20 cellular contexts compared by ENCODE assay signal in genomic region chr9:111795557-111795839, GRCh38. TPM values are rescaled to one million over a fixed set of nuclear protein-coding genes. Genes with fewer than 3 reads are reported as not detected.
A peak's percentile ranks its signal among the peaks of the same experiment; 100 is the strongest.
DNase-seq lines count a peak whose midpoint lies in the region; ATAC-seq, FAIRE-seq and TF ChIP-seq lines count a peak whose summit lies in the region.
"Had no signal": no experiment of that assay in that cellular context is flagged by ENCODE, and none has a peak within 500 bp of the region (broad histone marks: within the 10 kb centered on the region; RNA-seq: fewer than 3 reads in every experiment).

No MANE protein-coding gene starts in this region.

- H4K20me1 ChIP-seq in HCT116 (ENCODE audit: insufficient read depth) (no peaks in the 10 kb centered on the region), mammary epithelial cell (ENCODE audit: insufficient read depth, low read length) (no peaks in the 10 kb centered on the region)

- no peak for FAIRE-seq in GM12892 (lab: Jason Lieb, UNC)
- FAIRE-seq: G401.6, H54 had no signal

- H3K9me3 ChIP-seq in HCT116 (ENCODE audit: control insufficient read depth in 1 of 2, insufficient read depth in 1 of 2, low read depth in 1 of 2, low read length in 2 of 2), result no peaks in the 10 kb centered on the region
- no peaks in the 10 kb centered on the region for H3K9me3 ChIP-seq in mammary epithelial cell (replicated peaks; ENCODE audit: insufficient read depth, low read length)
- no peaks in the 10 kb centered on the region for H3K9me3 ChIP-seq in esophagus squamous epithelium
- H3K9me3 ChIP-seq in neutrophil, result no peaks in the 10 kb centered on the region
- H3K9me3 ChIP-seq: BE2C had no signal

- H3K79me2 ChIP-seq in HCT116 (ENCODE audit: insufficient read depth, low read length), result peaks cover 3% of the 10 kb centered on the region; the same call in 1 of the 2 replicates
- no peaks in the 10 kb centered on the region for H3K79me2 ChIP-seq in mammary epithelial cell (ENCODE audit: insufficient read depth, low read length)

- no TSS peak for BruUV-seq in HCT116 (replicated peaks; lab: Mats Ljungman, UMichigan)
- BruUV-seq in mammary epithelial cell (replicated peaks; lab: Mats Ljungman, UMichigan), result no TSS peak

- intact Hi-C loops in HCT116 (cut with micrococcal nuclease), result no loop called here
- intact Hi-C loops in mammary epithelial cell (cut with micrococcal nuclease), result no loop called here
- intact Hi-C loops in esophagus squamous epithelium (cut with DNase I), result no loop called here
- intact Hi-C loops in head of caudate nucleus (cut with DNase I), result no loop called here

- H3K27me3 ChIP-seq in HCT116 (ENCODE audit: insufficient read depth, low read length) (no peaks in the 10 kb centered on the region), mammary epithelial cell (ENCODE audit: insufficient read depth, low read length) (no peaks in the 10 kb centered on the region), esophagus squamous epithelium (no peaks in the 10 kb centered on the region), neutrophil (no peaks in the 10 kb centered on the region)
- H3K27me3 ChIP-seq: BE2C had no signal

- dilution Hi-C loops in mammary epithelial cell (cut with HindIII; ENCODE audit: low sequenced_read_pairs), result no loop called here

- H3K4me1 ChIP-seq in HCT116 (ENCODE audit: control insufficient read depth in 1 of 2, insufficient read depth in 2 of 2, low read length in 2 of 2), result peaks cover 0 to 8% of the 10 kb centered on the region in 2 experiments; a peak in 2 of 4 replicates
- no peaks in the 10 kb centered on the region for H3K4me1 ChIP-seq in mammary epithelial cell (ENCODE audit: insufficient read depth, low read length)
- peaks cover 0 to 11% (median 0%) of the 10 kb centered on the region in 3 donors for H3K4me1 ChIP-seq in esophagus squamous epithelium
- H3K4me1 ChIP-seq in neutrophil (ENCODE audit: control insufficient read depth in 1 of 2, insufficient read depth in 1 of 2, low read depth in 1 of 2, low read length in 1 of 2), result peaks cover 20 to 68% of the 10 kb centered on the region in 2 experiments
- H3K4me1 ChIP-seq: BE2C had no signal

- DNase-seq in HCT116 (ENCODE audit: low read depth, low spot score) (no peak), mammary epithelial cell (peak; percentile 11), esophagus squamous epithelium (lab: John Stamatoyannopoulos, UW) (no peak), head of caudate nucleus (no peak), NCI-H146 (lab: John Stamatoyannopoulos, UW) (no peak), GM12892 (ENCODE audit: insufficient read length) (no peak)
- DNase-seq: BE2C; C1 segment of cervical spinal cord; CD4-positive, CD25-positive, alpha-beta regulatory T cell; CD8-positive, alpha-beta memory T cell; COR-L47; HCEC 1CT; HFFc6 had no signal

- H3K9ac ChIP-seq in HCT116 (ENCODE audit: low read length) (peak overlapping the region; percentile 61), mammary epithelial cell (ENCODE audit: insufficient read depth, low read length) (no peak overlapping the region)

- in situ Hi-C loops in mammary epithelial cell (cut with MboI; ENCODE audit: low sequenced_read_pairs in 2 of 2), result no loop called here

- no peak for TF ChIP-seq RAD21 in HCT116 (IDR thresholded peaks at IDR 0.05; ENCODE audit: low read depth)

- H3K4me3 ChIP-seq in HCT116 (replicated peaks in 1 of 2; ENCODE audit: low read depth in 1 of 2, low read length in 2 of 2) (peak overlapping the region; percentile 55 to 61), mammary epithelial cell (replicated peaks in 1 of 3; ENCODE audit: insufficient read depth in 1 of 3, low read depth in 2 of 3, low read length in 3 of 3) (no peak overlapping the region), esophagus squamous epithelium (peak overlapping the region in 2 of 4 donors; percentile 27 to 48), neutrophil (ENCODE audit: low read depth in 1 of 2, low read length in 1 of 2) (no peak overlapping the region)
- H3K4me3 ChIP-seq: GM23338 had no signal

- H3K36me3 ChIP-seq in HCT116 (ENCODE audit: control insufficient read depth in 1 of 2, insufficient read depth in 2 of 2, low read length in 2 of 2), result no peaks in the 10 kb centered on the region
- no peaks in the 10 kb centered on the region for H3K36me3 ChIP-seq in mammary epithelial cell (ENCODE audit: insufficient read depth, low read length)
- no peaks in the 10 kb centered on the region for H3K36me3 ChIP-seq in esophagus squamous epithelium
- H3K36me3 ChIP-seq in neutrophil, result no peaks in the 10 kb centered on the region
- H3K36me3 ChIP-seq: BE2C had no signal

- H3K4me2 ChIP-seq in HCT116 (ENCODE audit: low read length), result peak overlapping the region; percentile 75
- no peak overlapping the region for H3K4me2 ChIP-seq in mammary epithelial cell (ENCODE audit: insufficient read depth, low read depth, low read length)
- H3K4me2 ChIP-seq: GM23338 had no signal

- no peak overlapping the region for H2AFZ ChIP-seq in HCT116 (ENCODE audit: low read depth, low read length, poor library complexity, severe bottlenecking)
- no peak overlapping the region for H2AFZ ChIP-seq in mammary epithelial cell (ENCODE audit: low read depth, low read length)
- H2AFZ ChIP-seq: GM23338 had no signal

- H3K9me2 ChIP-seq in HCT116 (ENCODE audit: insufficient read depth), result no peaks in the 10 kb centered on the region

- H3K27ac ChIP-seq in HCT116 (ENCODE audit: low read depth, low read length) (peak overlapping the region; percentile 64; the same call in 1 of the 2 replicates), mammary epithelial cell (ENCODE audit: insufficient read depth, low read depth, low read length) (no peak overlapping the region), esophagus squamous epithelium (peak overlapping the region; percentile 68 to 83 (median 78)), neutrophil (peak overlapping the region; percentile 15)
- H3K27ac ChIP-seq: HL-60 had no signal

- ATAC-seq in HCT116, result no peak
- ATAC-seq: GM23338 had no signal

- POLR2A ChIA-PET in HCT116 (lab: Charles Lee), result no interaction called here

- TF ChIP-seq CTCF in HCT116 (IDR thresholded peaks at IDR 0.05 in 2 of 3, conservative IDR thresholded peaks at IDR 0.05 in 1 of 3; ENCODE audit: borderline replicate concordance in 1 of 3, insufficient read depth in 1 of 3, low read depth in 2 of 3, low read length in 2 of 3) (no peak), mammary epithelial cell (conservative IDR thresholded peaks at IDR 0.05 in 1 of 2, IDR thresholded peaks at IDR 0.05 in 1 of 2; ENCODE audit: extremely low read depth in 1 of 2, insufficient read depth in 1 of 2, low read depth in 1 of 2, low read length in 2 of 2) (no peak), esophagus squamous epithelium (IDR thresholded peaks at IDR 0.05) (no peak), neutrophil (IDR thresholded peaks at IDR 0.05) (no peak)

- 79% methylated on average over 2 of the region's 2 CpGs for WGBS in mammary epithelial cell (ENCODE audit: low coverage, missing lambda C conversion rate)
- 23 to 50% methylated on average over 2 of the region's 2 CpGs for WGBS in esophagus squamous epithelium, 2 donors

- CTCF ChIA-PET in HCT116 (lab: Charles Lee) (no interaction called here), mammary epithelial cell (lab: Charles Lee; ENCODE audit: low non-redundant PET) (no interaction called here)

- no peak for TF ChIP-seq POLR2A in HCT116 (IDR thresholded peaks at IDR 0.05; ENCODE audit: borderline replicate concordance, extremely low read depth, insufficient read depth, insufficient read length)
- TF ChIP-seq POLR2A in esophagus squamous epithelium (IDR thresholded peaks at IDR 0.05), result no peak
- no peak for TF ChIP-seq POLR2A in GM12892 (IDR thresholded peaks at IDR 0.05; ENCODE audit: low read depth, low read length)

- RAD21 ChIA-PET in HCT116 (lab: Charles Lee; ENCODE audit: low non-redundant PET in 1 of 2, low total read pairs in 2 of 2, uncharacterized antibody in 2 of 2, unreplicated experiment in 2 of 2), result no interaction called here

TF ChIP-seq in HCT116, 20 proteins besides CTCF, POLR2A, EP300 and RAD21 (continues in another document):
- TF ChIP-seq SP1 (IDR thresholded peaks at IDR 0.05; ENCODE audit: low read depth) (no peak), SRF (IDR thresholded peaks at IDR 0.05; ENCODE audit: low read depth) (no peak), EGR1 (IDR thresholded peaks at IDR 0.05; ENCODE audit: low read depth) (no peak), ZNF274 (IDR thresholded peaks at IDR 0.05; ENCODE audit: low read depth, low read length) (no peak), FOSL1 (IDR thresholded peaks at IDR 0.05; ENCODE audit: low read depth) (no peak), REST (IDR thresholded peaks at IDR 0.05; ENCODE audit: low read depth) (no peak), JUND (IDR thresholded peaks at IDR 0.05) (no peak)

RNA-seq across cellular contexts. Expression of gene SHOC1, which starts 0.8 kb away (rescaled TPM):
- total RNA-seq in HCT116 (2021; ENCODE audit: unreplicated experiment) (1.1 TPM), mammary epithelial cell (under 1 TPM; under 0.01 to 0.07 TPM), esophagus squamous epithelium (1 to 10 TPM in 1 of 4 donors, under 1 TPM in 1, not detected in 2; 0.15 to 5.8 TPM)
- 0.05 and 0.25 TPM in 2 replicates for polyA plus RNA-seq in HCT116 (2012)
- polyA plus RNA-seq in mammary epithelial cell, result 0.01 TPM
- not detected for polyA minus RNA-seq in mammary epithelial cell
- 0.23 TPM for polyA plus RNA-seq in GM12892 (2012; ENCODE audit: missing spikeins)
- total RNA-seq: A172; CD4-positive, CD25-positive, alpha-beta regulatory T cell; CD8-positive, alpha-beta memory T cell; GM23338; HFFc6; HT1080 had no signal
- polyA plus RNA-seq: CD4-positive, CD25-positive, alpha-beta regulatory T cell; CD8-positive, alpha-beta memory T cell had no signal

Comparison
In these comparisons a context has a peak if more than half of its experiments do, and no peak if none do; other contexts are left out.
1. H3K4me3 ChIP-seq: peak in HCT116 (2 of 2); none in mammary epithelial cell (0 of 3) and neutrophil (0 of 2).